In the genomic region with DNA sequence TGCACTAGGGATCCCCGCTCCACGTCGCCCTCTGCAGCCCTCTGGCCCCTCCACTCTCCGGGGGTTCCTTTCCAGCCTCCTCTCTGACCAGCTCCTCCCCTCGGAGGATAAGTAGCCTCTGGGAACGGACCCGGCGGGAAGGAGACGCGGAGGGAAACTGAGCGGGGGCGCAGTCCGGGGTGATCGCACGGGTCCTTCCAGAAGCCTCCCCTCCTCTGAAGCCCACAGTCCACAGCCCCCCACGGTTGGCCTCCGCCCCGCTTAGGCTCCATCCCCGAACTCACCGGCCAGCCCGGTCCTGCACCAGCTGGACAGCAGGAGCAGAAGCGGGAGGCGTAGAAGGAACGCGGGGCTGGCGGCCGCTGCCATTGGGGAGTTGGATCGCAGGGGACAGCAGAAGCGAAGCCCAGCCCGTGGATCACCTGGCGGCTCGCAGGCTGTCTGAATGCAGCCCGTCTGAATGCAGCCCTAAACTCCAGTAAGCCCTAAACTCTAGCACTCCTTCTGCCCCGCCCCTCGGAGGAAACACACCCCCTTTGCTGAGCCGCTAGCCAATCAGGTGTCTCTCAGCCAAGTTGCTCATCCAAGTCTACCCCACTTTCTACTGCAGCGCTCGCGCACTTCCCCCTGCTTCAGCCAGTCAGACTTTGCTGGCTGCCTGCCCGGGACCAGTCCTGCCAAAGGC, we compare ENCODE assay signal across 8 cellular contexts. TPM values are rescaled to one million over a fixed set of nuclear protein-coding genes. Genes with fewer than 3 reads are reported as not detected.
DNase-seq lines count a peak whose midpoint lies in the region; ATAC-seq and TF ChIP-seq lines count a peak whose summit lies in the region.

A gene with protein sequence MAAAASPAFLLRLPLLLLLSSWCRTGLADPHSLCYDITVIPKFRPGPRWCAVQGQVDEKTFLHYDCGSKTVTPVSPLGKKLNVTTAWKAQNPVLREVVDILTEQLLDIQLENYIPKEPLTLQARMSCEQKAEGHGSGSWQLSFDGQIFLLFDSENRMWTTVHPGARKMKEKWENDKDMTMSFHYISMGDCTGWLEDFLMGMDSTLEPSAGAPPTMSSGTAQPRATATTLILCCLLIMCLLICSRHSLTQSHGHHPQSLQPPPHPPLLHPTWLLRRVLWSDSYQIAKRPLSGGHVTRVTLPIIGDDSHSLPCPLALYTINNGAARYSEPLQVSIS (minus strand): TSS at position 480 of the 685 bp plus-strand sequence. CDS start 111 bp downstream, at position 369.

- CTCF ChIA-PET in AG04449 (lab: Yijun Ruan, JAX): interaction anchor here (1.2 kb wide), 1 partner anchor 86 kb away, joined by 5 read pairs; no protein-coding TSS in a partner anchor

- POLR2A ChIA-PET in AG04449 (lab: Yijun Ruan, JAX): no interaction called here

- peak within 1 kb of the TSS; percentile 70 for H3K4me3 ChIP-seq in AG04449 (ENCODE audit: low read depth, low read length)

- peak; percentile 71 for DNase-seq in AG04449 (ENCODE audit: low read depth, low spot score)
- peak; percentile 27 for DNase-seq in H4 (ENCODE audit: low spot score)
- peak; percentile 72 for DNase-seq in NCI-H460 (ENCODE audit: extremely low read depth, low read depth)
- DNase-seq in activated CD4-positive, alpha-beta T cell treated with anti-CD3 and anti-CD28 coated beads, Interleukin-2, amount 50 U/mL, for 1 hour: peak; percentile 83
- peak; percentile 70 for DNase-seq in dedifferentiated amniotic fluid mesenchymal stem cell (ENCODE audit: extremely low spot score)
- peak; percentile 90 for DNase-seq in kidney glomerular epithelial cell (lab: John Stamatoyannopoulos, UW)
- DNase-seq in stimulated activated CD4-positive, alpha-beta T cell treated with anti-CD3 and anti-CD28 coated beads, Interleukin-12 subunit alpha, Interleukin-12 subunit beta, amount 100 ng/mL, for 4 hours: peak; percentile 76

- TF ChIP-seq CTCF in AG04449 (IDR thresholded peaks at IDR 0.05; ENCODE audit: insufficient read depth, low read length, missing control alignments): no peak

- ATAC-seq in HG03442 (IDR thresholded peaks at IDR 0.05; ENCODE audit: unreplicated experiment): no peak

RNA-seq across cellular contexts. Expression of the gene that starts here (rescaled TPM):
- not detected in 2 replicates for total RNA-seq in H4 (2014; rRNA removed; shearing (Covaris generic))
- total RNA-seq in NCI-H460 (2014; rRNA removed; shearing (Covaris generic)): 1.1 and 1.2 TPM in 2 replicates
- 0.38 and 4.1 TPM in 2 replicates for polyA plus RNA-seq in NCI-H460 (2014; cell fraction: nucleus; rRNA removed)

Comparison
In these comparisons a context has a peak if more than half of its experiments do, and no peak if none do; other contexts are left out.
1. Peak in DNase-seq in H4; RNA of the gene not detected or under 1 TPM.
2. DNase-seq: peak in every context shown above with its lines; median percentile 90 in kidney glomerular epithelial cell; 83 in activated CD4-positive, alpha-beta T cell treated with anti-CD3 and anti-CD28 coated beads, Interleukin-2, amount 50 U/mL, for 1 hour; 76 in stimulated activated CD4-positive, alpha-beta T cell treated with anti-CD3 and anti-CD28 coated beads, Interleukin-12 subunit alpha, Interleukin-12 subunit beta, amount 100 ng/mL, for 4 hours; 72 in NCI-H460; 71 in AG04449; 70 in dedifferentiated amniotic fluid mesenchymal stem cell; 27 in H4.